ENCODE assay signal across 15 cellular contexts in the genomic region with DNA sequence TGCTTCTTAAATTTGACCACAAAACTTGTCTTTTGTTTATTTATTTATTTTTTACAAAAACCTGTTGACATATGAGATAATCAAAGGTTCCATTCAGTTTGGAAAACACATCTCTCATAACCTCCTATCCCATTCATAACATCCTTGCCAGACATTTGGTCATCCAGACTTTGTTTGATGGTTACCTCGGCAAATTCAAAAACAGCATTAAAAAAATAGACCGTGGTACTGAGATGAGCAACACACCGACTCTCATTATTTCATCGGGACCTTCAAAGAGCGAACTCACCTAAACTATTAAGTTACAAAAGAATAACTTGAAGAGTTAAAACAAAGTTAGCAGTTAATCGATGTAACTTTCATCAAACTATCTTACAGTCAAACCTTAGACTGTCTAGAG.
A peak's percentile ranks its signal among the peaks of the same experiment; 100 is the strongest.
DNase-seq lines count a peak whose midpoint lies in the region; ATAC-seq and TF ChIP-seq lines count a peak whose summit lies in the region.
"Had no signal": no experiment of that assay in that cellular context is flagged by ENCODE, and none has a peak within 500 bp of the region (broad histone marks: within the 10 kb centered on the region; RNA-seq: fewer than 3 reads in every experiment).

No MANE protein-coding gene starts in this region.

- H3K36me3 ChIP-seq in CD8-positive, alpha-beta memory T cell (ENCODE audit: insufficient read depth, low read length) = no peaks in the 10 kb centered on the region
- no peaks in the 10 kb centered on the region for H3K36me3 ChIP-seq in upper lobe of right lung

- intact Hi-C loops in upper lobe of right lung (cut with DNase I) = no loop called here

- peak overlapping the region; percentile 13 to 74 (median 33) for H3K4me3 Mint-ChIP-seq in CD8-positive, alpha-beta memory T cell
- H3K4me3 Mint-ChIP-seq: activated CD4-positive, alpha-beta memory T cell treated with anti-CD3 and anti-CD28 coated beads, Interleukin-2, amount 10 ng/mL, durations not matched to agents 7 days and 5 days had no signal

- no peak overlapping the region for H3K4me3 ChIP-seq in CD8-positive, alpha-beta memory T cell (ENCODE audit: low read length)
- H3K4me3 ChIP-seq in upper lobe of right lung = no peak overlapping the region
- H3K4me3 ChIP-seq: coronary artery had no signal

- no peaks in the 10 kb centered on the region for H3K36me3 Mint-ChIP-seq in CD8-positive, alpha-beta memory T cell

- peak overlapping the region in 2 of 8 donors; percentile 67 to 88 for H3K27ac Mint-ChIP-seq in CD8-positive, alpha-beta memory T cell
- H3K27ac Mint-ChIP-seq: activated CD4-positive, alpha-beta memory T cell treated with anti-CD3 and anti-CD28 coated beads, Interleukin-2, amount 10 ng/mL, durations not matched to agents 7 days and 5 days had no signal

- H3K27ac ChIP-seq in CD8-positive, alpha-beta memory T cell (ENCODE audit: low read depth, low read length) = no peak overlapping the region
- H3K27ac ChIP-seq in caudate nucleus (ENCODE audit: low read depth, low read length) (no peak overlapping the region), upper lobe of right lung (no peak overlapping the region)
- H3K27ac ChIP-seq: coronary artery had no signal

- H3K9me3 ChIP-seq in CD8-positive, alpha-beta memory T cell (ENCODE audit: low read length) = no peaks in the 10 kb centered on the region
- no peaks in the 10 kb centered on the region for H3K9me3 ChIP-seq in upper lobe of right lung

- peaks cover 1 to 7% of the 10 kb centered on the region in 2 donors for H3K27me3 Mint-ChIP-seq in CD8-positive, alpha-beta memory T cell

- peaks cover 10% of the 10 kb centered on the region for H3K4me1 ChIP-seq in CD8-positive, alpha-beta memory T cell (ENCODE audit: insufficient read depth, low read length)
- no peaks in the 10 kb centered on the region for H3K4me1 ChIP-seq in upper lobe of right lung

- CTCF ChIA-PET in CD8-positive, alpha-beta memory T cell (lab: Charles Lee) = no interaction called here

- H3K9me3 Mint-ChIP-seq in CD8-positive, alpha-beta memory T cell = peaks cover 0 to 1% (median 0%) of the 10 kb centered on the region in 5 donors
- H3K9me3 Mint-ChIP-seq: activated CD4-positive, alpha-beta memory T cell treated with anti-CD3 and anti-CD28 coated beads, Interleukin-2, amount 10 ng/mL, durations not matched to agents 7 days and 5 days had no signal

- peaks cover 5 to 22% (median 18%) of the 10 kb centered on the region in 3 donors for H3K4me1 Mint-ChIP-seq in CD8-positive, alpha-beta memory T cell

- no peak for TF ChIP-seq CTCF in upper lobe of right lung (IDR thresholded peaks at IDR 0.05)

- no peaks in the 10 kb centered on the region for H3K27me3 ChIP-seq in CD8-positive, alpha-beta memory T cell (ENCODE audit: insufficient read depth, low read length, poor library complexity, severe bottlenecking)
- H3K27me3 ChIP-seq in upper lobe of right lung = no peaks in the 10 kb centered on the region

- ATAC-seq in GM18861 (IDR thresholded peaks at IDR 0.05; ENCODE audit: unreplicated experiment) = peak; percentile 21
- ATAC-seq in HG02798 (IDR thresholded peaks at IDR 0.05; ENCODE audit: poor library complexity, unreplicated experiment) = peak; percentile 10
- ATAC-seq in HG03571 (IDR thresholded peaks at IDR 0.05; ENCODE audit: unreplicated experiment) = peak; percentile 16
- ATAC-seq in upper lobe of right lung = no peak
- ATAC-seq: left ventricle myocardium superior had no signal

- no peak for DNase-seq in CD8-positive, alpha-beta memory T cell
- no peak for DNase-seq in caudate nucleus (lab: John Stamatoyannopoulos, UW)
- no peak for DNase-seq in effector CD4-positive, alpha-beta T cell
- no peak for DNase-seq in T-helper 1 cell
- DNase-seq in upper lobe of right lung = no peak
- DNase-seq: activated CD4-positive, alpha-beta memory T cell treated with anti-CD3 and anti-CD28 coated beads, Interleukin-2, amount 10 ng/mL, durations not matched to agents 7 days and 5 days; activated naive CD4-positive, alpha-beta T cell; KG1; left ventricle myocardium superior; NCI-H1092 treated with DMSO at 0.1 percent for 48 hours; stimulated activated CD4-positive, alpha-beta T cell treated with anti-CD3 and anti-CD28 coated beads, Interleukin-2, amount 100 ng/mL, for 24 hours had no signal

- POLR2A ChIA-PET in CD8-positive, alpha-beta memory T cell (lab: Charles Lee) = no interaction called here
